Comparison of ENCODE assay signal across 23 cellular contexts in the genomic region with DNA sequence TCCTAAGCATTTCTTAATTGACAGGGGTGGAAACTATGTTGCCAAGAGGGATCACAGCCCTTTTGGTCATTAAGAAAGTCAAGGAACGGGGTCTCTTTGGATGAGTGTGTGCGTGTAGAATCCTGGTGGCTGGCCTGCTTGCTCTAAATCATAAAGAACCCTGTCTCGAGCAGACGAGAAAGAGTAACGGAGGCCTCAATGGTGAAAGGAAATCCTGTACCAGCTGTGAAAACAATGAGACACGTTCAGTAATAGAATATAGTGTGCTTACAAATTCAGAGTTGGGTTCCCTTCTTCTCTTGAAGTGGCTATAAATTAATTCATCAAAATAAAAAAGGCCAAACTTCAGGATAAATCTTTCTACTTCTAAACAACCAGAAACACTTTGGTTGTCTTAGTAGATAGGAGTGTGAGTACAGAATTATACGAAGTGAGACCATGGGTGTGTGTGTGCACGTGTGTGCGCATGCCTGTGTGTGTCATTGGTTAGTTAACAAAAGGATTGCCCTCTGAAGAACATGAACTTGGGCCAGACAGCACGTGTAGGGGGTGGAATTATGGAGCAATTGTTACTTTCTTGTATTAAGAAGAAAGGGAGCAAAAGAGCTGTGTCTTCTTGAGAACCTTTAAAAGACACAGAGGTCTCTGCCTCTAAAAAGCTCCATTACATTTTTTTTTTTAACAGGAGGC. TPM values are rescaled to one million over a fixed set of nuclear protein-coding genes. Genes with fewer than 3 reads are reported as not detected.
DNase-seq lines count a peak whose midpoint lies in the region; ATAC-seq and TF ChIP-seq lines count a peak whose summit lies in the region.
"Had no signal": no experiment of that assay in that cellular context is flagged by ENCODE, and none has a peak within 500 bp of the region (broad histone marks: within the 10 kb centered on the region; RNA-seq: fewer than 3 reads in every experiment).

No MANE protein-coding gene starts in this region.

- no peak overlapping the region for H3K27ac ChIP-seq in HEK293 (ENCODE audit: extremely low read depth, low read depth, low read length)
- no peak overlapping the region for H3K27ac ChIP-seq in esophagus muscularis mucosa (replicated peaks in 1 of 4)
- H3K27ac ChIP-seq in heart left ventricle: no peak overlapping the region
- H3K27ac ChIP-seq: BLaER1 treated with 17β-estradiol and CSF1 and Interleukin-3, amounts not matched to agents 10 nM and 100 nM; cardiac muscle cell; HL-60; left ventricle myocardium inferior; spleen; transverse colon had no signal

- H3K36me3 ChIP-seq in HEK293 (ENCODE audit: control insufficient read depth in 2 of 2, insufficient read depth in 1 of 2, low read length in 2 of 2) (no peaks in the 10 kb centered on the region), esophagus muscularis mucosa (no peaks in the 10 kb centered on the region), heart left ventricle (no peaks in the 10 kb centered on the region)
- H3K36me3 ChIP-seq: BLaER1 treated with 17β-estradiol and CSF1 and Interleukin-3, amounts not matched to agents 10 nM and 100 nM; cardiac muscle cell; left ventricle myocardium inferior; spleen; transverse colon had no signal

- POLR2A ChIA-PET in HEK293 (lab: Yijun Ruan, JAX): no interaction called here

- CTCF ChIA-PET in HEK293 (lab: Yijun Ruan, JAX): no interaction called here

- DNase-seq in SHP77 treated with DMSO at 0.1 percent for 48 hours (lab: John Stamatoyannopoulos, UW) (peak; percentile 92), esophagus muscularis mucosa (ENCODE audit: extremely low spot score) (peak; percentile 17), pulmonary artery endothelial cell (ENCODE audit: low read depth, low spot score) (peak; percentile 69), heart left ventricle (no peak), NCI-H2081 treated with DMSO at 0.1 percent for 48 hours (lab: John Stamatoyannopoulos, UW) (no peak)
- DNase-seq: activated CD4-positive, alpha-beta memory T cell treated with anti-CD3 and anti-CD28 coated beads, Interleukin-2, amount 10 ng/mL, durations not matched to agents 7 days and 5 days; COR-L47; cortex of kidney; endodermal cell; left ventricle myocardium inferior; MV-4-11; naive thymus-derived CD4-positive, alpha-beta T cell; NCI-H2171 treated with DMSO at 0.1 percent for 48 hours; NCI-H526 treated with DMSO at 0.1 percent for 48 hours; occipital lobe; spleen; transverse colon had no signal

- no peaks in the 10 kb centered on the region for H3K27me3 ChIP-seq in esophagus muscularis mucosa
- H3K27me3 ChIP-seq in heart left ventricle: no peaks in the 10 kb centered on the region
- H3K27me3 ChIP-seq: BLaER1 treated with 17β-estradiol and CSF1 and Interleukin-3, amounts not matched to agents 10 nM and 100 nM; cardiac muscle cell; spleen; transverse colon had no signal

- no peak for ATAC-seq in GM19023 (IDR thresholded peaks at IDR 0.05; ENCODE audit: unreplicated experiment)
- ATAC-seq in heart left ventricle: no peak
- ATAC-seq: activated CD4-positive, CD25-positive, alpha-beta regulatory T cell treated with anti-CD3 and anti-CD28 coated beads, Interleukin-2, amount 50 U/mL, for 24 hours; naive thymus-derived CD4-positive, alpha-beta T cell had no signal

- TF ChIP-seq EP300 in esophagus muscularis mucosa (IDR thresholded peaks at IDR 0.05): no peak

- TF ChIP-seq CTCF in HEK293 (tag by site-specific recombination; IDR thresholded peaks at IDR 0.05) (no peak), esophagus muscularis mucosa (IDR thresholded peaks at IDR 0.05) (no peak), heart left ventricle (IDR thresholded peaks at IDR 0.05) (no peak)

- H3K9me3 ChIP-seq in HEK293 (ENCODE audit: control insufficient read depth, insufficient read depth, low read depth, low read length) (no peaks in the 10 kb centered on the region), esophagus muscularis mucosa (no peaks in the 10 kb centered on the region), heart left ventricle (no peaks in the 10 kb centered on the region)
- H3K9me3 ChIP-seq: BLaER1 treated with 17β-estradiol and CSF1 and Interleukin-3, amounts not matched to agents 10 nM and 100 nM; left ventricle myocardium inferior; spleen; transverse colon had no signal

- H3K4me1 ChIP-seq in HEK293 (ENCODE audit: control insufficient read depth, insufficient read depth, low read length) (peaks cover 1% of the 10 kb centered on the region; the same call in 1 of the 2 replicates), esophagus muscularis mucosa (no peaks in the 10 kb centered on the region), heart left ventricle (peaks cover 0 to 3% (median 0%) of the 10 kb centered on the region in 12 donors)
- H3K4me1 ChIP-seq: left ventricle myocardium inferior, spleen, transverse colon had no signal

- H3K4me3 ChIP-seq in HEK293 (ENCODE audit: low read depth, low read length) (no peak overlapping the region), esophagus muscularis mucosa (no peak overlapping the region), heart left ventricle (no peak overlapping the region)
- H3K4me3 ChIP-seq: BLaER1 treated with 17β-estradiol and CSF1 and Interleukin-3, amounts not matched to agents 10 nM and 100 nM; cardiac muscle cell; left ventricle myocardium inferior; spleen; transverse colon had no signal

- WGBS in esophagus muscularis mucosa: 81% methylated on average over 10 of the region's 10 CpGs
- WGBS in heart left ventricle, 4 donors: 63 to 78% (median 69%) methylated on average over 10 of the region's 10 CpGs

- no peak for TF ChIP-seq POLR2A in esophagus muscularis mucosa (IDR thresholded peaks at IDR 0.05; ENCODE audit: low read depth)
- TF ChIP-seq POLR2A in heart left ventricle (IDR thresholded peaks at IDR 0.05): no peak

- intact Hi-C loops in esophagus muscularis mucosa (cut with DNase I) (no loop called here), heart left ventricle (cut with DNase I) (no loop called here)

TF ChIP-seq in HEK293, 187 proteins besides CTCF, POLR2A, EP300 and RAD21:
- TF ChIP-seq KLF1 (tag by site-specific recombination; IDR thresholded peaks at IDR 0.05): no peak
- TF ChIP-seq ZNF548 (tag by site-specific recombination; IDR thresholded peaks at IDR 0.05): no peak
- TF ChIP-seq ZNF645 (tag by site-specific recombination; IDR thresholded peaks at IDR 0.05): no peak
- no peak for TF ChIP-seq ZNF747 (tag by site-specific recombination; IDR thresholded peaks at IDR 0.05)
- TF ChIP-seq ZNF585B (tag by site-specific recombination; IDR thresholded peaks at IDR 0.05): 0 out of 2 replicates have a peak, but pooled peaks have one; percentile 14
- no peak for TF ChIP-seq ZNF610 (tag by site-specific recombination; IDR thresholded peaks at IDR 0.05; ENCODE audit: borderline replicate concordance)
- no peak for TF ChIP-seq ZNF677 (tag by site-specific recombination; IDR thresholded peaks at IDR 0.05)
- TF ChIP-seq ZBTB17 (tag by site-specific recombination; IDR thresholded peaks at IDR 0.05): no peak

RNA-seq across cellular contexts. Expression of gene WWOX, which starts 48.5 kb away (rescaled TPM):
- total RNA-seq in esophagus muscularis mucosa (10 to 100 TPM; 14.4 to 27.8 (median 15.4) TPM), pulmonary artery endothelial cell (13.2 and 15.9 TPM in 2 replicates), heart left ventricle (10 to 100 TPM in 5 of 9 donors, 1 to 10 TPM in 4; 4.3 to 18.3 (median 10.1) TPM)
- polyA plus RNA-seq in heart left ventricle: 1 to 10 TPM; 4.3 to 4.4 TPM

Comparison
In these comparisons a context has a peak if more than half of its experiments do, and no peak if none do; other contexts are left out.
1. DNase-seq: peak in SHP77 treated with DMSO at 0.1 percent for 48 hours (single experiment), esophagus muscularis mucosa (single experiment) and pulmonary artery endothelial cell (single experiment); none in heart left ventricle (0 of 5) and NCI-H2081 treated with DMSO at 0.1 percent for 48 hours (single experiment).